In genomic region chr18:62101236-62101635, GRCh38 we compare ENCODE assay signal across 17 cellular contexts.
"Had no signal": no experiment of that assay in that cellular context is flagged by ENCODE, and none has a peak within 500 bp of the region (broad histone marks: within the 10 kb centered on the region; RNA-seq: fewer than 3 reads in every experiment).

No MANE protein-coding gene starts in this region.

- H3K27me3 Mint-ChIP-seq: memory B cell had no signal

- H3K4me1 ChIP-seq: colonic mucosa, left ventricle myocardium inferior, sigmoid colon, upper lobe of right lung had no signal

- H3K27me3 ChIP-seq: colonic mucosa, heart right ventricle, sigmoid colon, upper lobe of right lung had no signal

- H3K27ac ChIP-seq: colonic mucosa, heart right ventricle, left ventricle myocardium inferior, sigmoid colon, upper lobe of right lung had no signal

- H3K4me1 Mint-ChIP-seq: memory B cell, natural killer cell had no signal

- H3K4me3 ChIP-seq: colonic mucosa, heart right ventricle, left ventricle myocardium inferior, sigmoid colon, upper lobe of right lung had no signal

- DNase-seq: activated CD4-positive, alpha-beta T cell treated with anti-CD3 and anti-CD28 coated beads, Interleukin-2, amount 50 U/mL, for 1 hour; activated CD4-positive, CD25-positive, alpha-beta regulatory T cell; activated effector memory CD4-positive, alpha-beta T cell treated with anti-CD3 and anti-CD28 coated beads, Interleukin-2, amount 50 U/mL, for 16 hours; activated T-cell treated with anti-CD3 and anti-CD28 coated beads, Interleukin-2, amount 50 U/mL, for 1 hour; colonic mucosa; heart right ventricle; kidney; left ventricle myocardium inferior; natural killer cell; nucleus accumbens; sigmoid colon; stimulated activated CD4-positive, alpha-beta T cell treated with anti-CD3 and anti-CD28 coated beads, Interleukin-12 subunit alpha, Interleukin-12 subunit beta, amount 100 ng/mL, for 4 hours; stimulated activated naive CD4-positive, alpha-beta T cell; T-helper 2 cell; upper lobe of right lung had no signal

- ATAC-seq: heart right ventricle, natural killer cell, upper lobe of right lung had no signal

- H3K9me3 ChIP-seq: colonic mucosa, upper lobe of right lung had no signal

- H3K4me3 Mint-ChIP-seq: memory B cell, natural killer cell had no signal

- H3K27ac Mint-ChIP-seq: activated naive CD4-positive, alpha-beta T cell treated with anti-CD3 and anti-CD28 coated beads, Interleukin-2, amount 50 U/mL, for 72 hours; memory B cell; natural killer cell had no signal

- H3K36me3 ChIP-seq: colonic mucosa had no signal
